ENCODE assay signal across 29 cellular contexts in the genomic region with DNA sequence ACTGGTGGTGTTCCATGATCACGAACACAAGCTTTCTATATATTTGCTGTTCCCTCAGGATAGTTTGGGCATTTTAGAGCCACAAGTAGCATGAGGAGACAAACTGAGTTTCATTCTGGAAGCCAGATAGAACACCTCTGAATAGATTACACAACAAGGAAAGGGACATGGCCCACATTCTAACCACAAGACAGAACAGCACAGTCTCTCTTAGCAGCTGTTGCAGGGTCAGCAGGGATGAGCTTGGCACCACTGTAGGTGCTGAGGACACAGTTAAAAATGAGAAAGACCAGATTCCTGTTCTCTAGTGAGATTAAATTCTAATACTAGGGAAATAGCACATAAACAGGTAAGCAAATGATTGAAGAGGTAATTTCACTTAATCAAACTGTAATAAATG.
"Had no signal": no experiment of that assay in that cellular context is flagged by ENCODE, and none has a peak within 500 bp of the region (broad histone marks: within the 10 kb centered on the region; RNA-seq: fewer than 3 reads in every experiment).

No MANE protein-coding gene starts in this region.

- H3K9me3 ChIP-seq: left ventricle myocardium inferior, right lobe of liver, stomach, thyroid gland, upper lobe of left lung had no signal

- ATAC-seq: activated CD8-positive, alpha-beta T cell treated with anti-CD3 and anti-CD28 coated beads for 36 hours; activated naive CD4-positive, alpha-beta T cell treated with anti-CD3 and anti-CD28 coated beads, Interleukin-2, amount 50 U/mL, for 72 hours; right lobe of liver; stimulated activated naive B cell treated with anti-CD40 and anti-IgM and Interleukin-4, amounts not matched to agents 10 μg/mL and 1 μg/mL and 100 μg/mL, for 72 hours; WTC11 had no signal

- H3K27ac Mint-ChIP-seq: activated CD4-positive, alpha-beta T cell treated with anti-CD3 and anti-CD28 coated beads, Interleukin-2, amount 10 ng/mL, durations not matched to agents 7 days and 5 days; activated CD8-positive, alpha-beta T cell treated with anti-CD3 and anti-CD28 coated beads for 36 hours; stimulated activated naive B cell treated with anti-CD40 and anti-IgM and Interleukin-4, amounts not matched to agents 10 μg/mL and 1 μg/mL and 100 μg/mL, for 72 hours; WTC11 had no signal

- H3K9me3 Mint-ChIP-seq: activated CD4-positive, alpha-beta T cell treated with anti-CD3 and anti-CD28 coated beads, Interleukin-2, amount 10 ng/mL, durations not matched to agents 7 days and 5 days; activated CD8-positive, alpha-beta T cell treated with anti-CD3 and anti-CD28 coated beads for 36 hours; activated naive CD4-positive, alpha-beta T cell treated with anti-CD3 and anti-CD28 coated beads, Interleukin-2, amount 50 U/mL, for 72 hours; central memory CD8-positive, alpha-beta T cell; natural killer cell treated with Interleukin-12 subunit alpha and Interleukin-12 subunit beta and Interleukin-15 and Interleukin-18, amount 100 ng/mL, for 72 hours; stimulated activated naive B cell treated with anti-CD40 and anti-IgM and Interleukin-4, amounts not matched to agents 10 μg/mL and 1 μg/mL and 100 μg/mL, for 72 hours; WTC11 had no signal

- H3K27me3 Mint-ChIP-seq: activated CD4-positive, alpha-beta T cell treated with anti-CD3 and anti-CD28 coated beads, Interleukin-2, amount 10 ng/mL, durations not matched to agents 7 days and 5 days; activated CD8-positive, alpha-beta T cell treated with anti-CD3 and anti-CD28 coated beads for 36 hours; central memory CD8-positive, alpha-beta T cell; natural killer cell treated with Interleukin-12 subunit alpha and Interleukin-12 subunit beta and Interleukin-15 and Interleukin-18, amount 100 ng/mL, for 72 hours; stimulated activated naive B cell treated with anti-CD40 and anti-IgM and Interleukin-4, amounts not matched to agents 10 μg/mL and 1 μg/mL and 100 μg/mL, for 72 hours had no signal

- H3K27me3 ChIP-seq: hepatocyte, right lobe of liver, stomach, thyroid gland, upper lobe of left lung had no signal

- FAIRE-seq: bronchial epithelial cell, colon, frontal cortex, small intestine had no signal

- H3K79me2 ChIP-seq: hepatocyte had no signal

- H2AFZ ChIP-seq: hepatocyte had no signal

- DNase-seq: activated CD4-positive, alpha-beta T cell treated with anti-CD3 and anti-CD28 coated beads for 1 hour; activated CD4-positive, alpha-beta T cell treated with anti-CD3 and anti-CD28 coated beads, Interleukin-2, amount 10 ng/mL, durations not matched to agents 7 days and 5 days; activated CD8-positive, alpha-beta T cell treated with anti-CD3 and anti-CD28 coated beads for 36 hours; activated naive CD4-positive, alpha-beta T cell; activated T-cell treated with anti-CD3 and anti-CD28 coated beads, Interleukin-2, amount 50 U/mL, for 48 hours; dermis blood vessel endothelial cell; effector CD4-positive, alpha-beta T cell; glutamatergic neuron; islet precursor cell; left ventricle myocardium inferior; mesendoderm; right lobe of liver; small intestine; stimulated activated CD4-positive, alpha-beta T cell treated with anti-CD3 and anti-CD28 coated beads, Interleukin-4, amount 100 ng/mL, for 4 hours; stimulated activated CD8-positive, alpha-beta memory T cell treated with anti-CD3 and anti-CD28 coated beads, Interleukin-4, amount 100 ng/mL, for 48 hours; stimulated activated naive B cell treated with anti-CD40 and anti-IgM and Interleukin-4, amounts not matched to agents 10 μg/mL and 1 μg/mL and 100 μg/mL, for 72 hours; stomach; T-helper 2 cell; thyroid gland; upper lobe of left lung had no signal

- H3K4me3 Mint-ChIP-seq: activated CD4-positive, alpha-beta T cell treated with anti-CD3 and anti-CD28 coated beads, Interleukin-2, amount 10 ng/mL, durations not matched to agents 7 days and 5 days; activated CD8-positive, alpha-beta T cell treated with anti-CD3 and anti-CD28 coated beads for 36 hours; central memory CD8-positive, alpha-beta T cell; natural killer cell treated with Interleukin-12 subunit alpha and Interleukin-12 subunit beta and Interleukin-15 and Interleukin-18, amount 100 ng/mL, for 72 hours; stimulated activated naive B cell treated with anti-CD40 and anti-IgM and Interleukin-4, amounts not matched to agents 10 μg/mL and 1 μg/mL and 100 μg/mL, for 72 hours; WTC11 had no signal

- H3K36me3 Mint-ChIP-seq: WTC11 had no signal

- H3K4me2 ChIP-seq: hepatocyte had no signal

- H3K4me3 ChIP-seq: hepatocyte, left ventricle myocardium inferior, lung, right lobe of liver, stomach, thyroid gland, upper lobe of left lung had no signal

- H3K4me1 Mint-ChIP-seq: stimulated activated naive B cell treated with anti-CD40 and anti-IgM and Interleukin-4, amounts not matched to agents 10 μg/mL and 1 μg/mL and 100 μg/mL, for 72 hours had no signal

- H3K36me3 ChIP-seq: left ventricle myocardium inferior, right lobe of liver, thyroid gland, upper lobe of left lung had no signal

- H3K27ac ChIP-seq: hepatocyte, left ventricle myocardium inferior, right lobe of liver, stomach, thyroid gland, upper lobe of left lung had no signal
